Comparison of ENCODE assay signal across 8 cellular contexts in genomic region chrX:20267599-20267923, GRCh38. TPM values are rescaled to one million over a fixed set of nuclear protein-coding genes. Genes with fewer than 3 reads are reported as not detected.
DNase-seq lines count a peak whose midpoint lies in the region; ATAC-seq, FAIRE-seq and TF ChIP-seq lines count a peak whose summit lies in the region.

No MANE protein-coding gene starts in this region.

- no peak overlapping the region for H2BK5ac ChIP-seq in neuronal stem cell (ENCODE audit: low read length)

- peaks cover 37% of the 10 kb centered on the region for H3K79me2 ChIP-seq in PC-9 (ENCODE audit: low read depth)
- peaks cover 26% of the 10 kb centered on the region for H3K79me2 ChIP-seq in endothelial cell of umbilical vein (ENCODE audit: control insufficient read depth, insufficient read depth, low read length)

- H2AFZ ChIP-seq in PC-9 (peak overlapping the region; percentile 82; the same call in 1 of the 2 replicates), endothelial cell of umbilical vein (ENCODE audit: low read depth, low read length) (peak overlapping the region; percentile 91), neuronal stem cell (ENCODE audit: low read length) (peak overlapping the region; percentile 94)

- H3K27me3 ChIP-seq in PC-9 (ENCODE audit: insufficient read depth, low read depth) = no peaks in the 10 kb centered on the region
- H3K27me3 ChIP-seq in endothelial cell of umbilical vein (ENCODE audit: control insufficient read depth in 2 of 2, insufficient read depth in 2 of 2, low read length in 2 of 2) = no peaks in the 10 kb centered on the region
- H3K27me3 ChIP-seq in neuronal stem cell (ENCODE audit: control insufficient read depth in 3 of 3, insufficient read depth in 3 of 3, low read depth in 1 of 3, low read length in 3 of 3) = peaks cover 0 to 19% (median 3%) of the 10 kb centered on the region in 3 experiments

- H3K4me2 ChIP-seq in PC-9 = peak overlapping the region; percentile 72
- peak overlapping the region; percentile 72 for H3K4me2 ChIP-seq in endothelial cell of umbilical vein (ENCODE audit: insufficient read depth, low read length)
- H3K4me2 ChIP-seq in neuronal stem cell (ENCODE audit: insufficient read depth, low read length, poor library complexity, severe bottlenecking) = no peak overlapping the region

- H3K9ac ChIP-seq in endothelial cell of umbilical vein (replicated peaks; ENCODE audit: extremely low read depth, insufficient read depth, low read length) (peak overlapping the region; percentile 37), neuronal stem cell (ENCODE audit: low read depth, low read length, poor library complexity) (peak overlapping the region; percentile 44)

- TF ChIP-seq CTCF in CD14-positive monocyte (IDR thresholded peaks at IDR 0.05) (no peak), PC-9 (conservative IDR thresholded peaks at IDR 0.05) (no peak), endothelial cell of umbilical vein (IDR thresholded peaks at IDR 0.05; ENCODE audit: extremely low read depth in 1 of 2, insufficient read depth in 1 of 2, low read depth in 1 of 2, low read length in 2 of 2) (no peak)

- H3K9me1 ChIP-seq in endothelial cell of umbilical vein (replicated peaks; ENCODE audit: control insufficient read depth, extremely low read depth, insufficient read depth, low read length) = no peaks in the 10 kb centered on the region

- no peak for ATAC-seq in HG03159 (IDR thresholded peaks at IDR 0.05; ENCODE audit: unreplicated experiment)

- no peak overlapping the region for H2AK5ac ChIP-seq in neuronal stem cell (ENCODE audit: low read depth, low read length)

- H3K4me3 ChIP-seq in PC-9 = peak overlapping the region; percentile 59; the same call in 1 of the 2 replicates
- peak overlapping the region; percentile 54 to 73 (median 56) for H3K4me3 ChIP-seq in endothelial cell of umbilical vein (replicated peaks in 1 of 3; ENCODE audit: insufficient read depth in 1 of 3, low read depth in 1 of 3, low read length in 3 of 3)
- H3K4me3 ChIP-seq in neuronal stem cell (ENCODE audit: low read length in 2 of 2) = peak overlapping the region; percentile 56 to 90

- no peak overlapping the region for H4K91ac ChIP-seq in neuronal stem cell (ENCODE audit: low read depth, low read length, poor library complexity)

- peak overlapping the region; percentile 92 for H3K18ac ChIP-seq in neuronal stem cell (ENCODE audit: low read length)

- POLR2A ChIA-PET in PC-9 (lab: Charles Lee; ENCODE audit: unreplicated experiment) (no interaction called here), endothelial cell of umbilical vein (lab: Charles Lee) (interaction anchor here (0.6 kb wide), 1 partner anchor 71 kb away, joined by 5 read pairs; no protein-coding TSS in a partner anchor)

- H2BK12ac ChIP-seq in neuronal stem cell (ENCODE audit: low read length) = no peak overlapping the region

- FAIRE-seq in endothelial cell of umbilical vein (lab: Jason Lieb, UNC) (no peak), RCC 7860 (lab: Jason Lieb, UNC) (no peak)

- BruUV-seq in PC-9 (replicated peaks; lab: Mats Ljungman, UMichigan) (no TSS peak), endothelial cell of umbilical vein (replicated peaks; lab: Mats Ljungman, UMichigan) (no TSS peak)

- H3K9me3 Mint-ChIP-seq in CD14-positive monocyte = peaks cover 0 to 32% (median 15%) of the 10 kb centered on the region in 7 donors

- H3K4me1 ChIP-seq in PC-9 (replicated peaks; ENCODE audit: insufficient read depth) = peaks cover 41% of the 10 kb centered on the region
- peaks cover 23% of the 10 kb centered on the region for H3K4me1 ChIP-seq in endothelial cell of umbilical vein (ENCODE audit: control insufficient read depth, extremely low read depth, insufficient read depth, low read length)
- peaks cover 0 to 4% of the 10 kb centered on the region in 2 donors for H3K4me1 ChIP-seq in neuronal stem cell (ENCODE audit: control insufficient read depth in 2 of 2, insufficient read depth in 1 of 2, low read depth in 1 of 2, low read length in 2 of 2)

- H4K20me1 ChIP-seq in PC-9 (ENCODE audit: insufficient read depth) = no peaks in the 10 kb centered on the region
- H4K20me1 ChIP-seq in endothelial cell of umbilical vein (replicated peaks; ENCODE audit: control insufficient read depth, extremely low read depth, insufficient read depth, low read length) = no peaks in the 10 kb centered on the region

- peaks cover 11% of the 10 kb centered on the region; the same call in 1 of the 2 replicates for H3F3A ChIP-seq in PC-9 (ENCODE audit: insufficient read depth, low read depth)

- H3K4me1 Mint-ChIP-seq in CD14-positive monocyte = peaks cover 13% of the 10 kb centered on the region

- dilution Hi-C loops in endothelial cell of umbilical vein (cut with MboI; ENCODE audit: extremely low pct_ligation_motif_present, low sequenced_read_pairs) = no loop called here

- intact Hi-C loops in CD14-positive monocyte (cut with micrococcal nuclease) (loop anchor here in 1 of 2 donors (5.0 to 10.0 kb wide), 3 partner anchors 47 to 175 kb away; no protein-coding TSS in a partner anchor), PC-9 (cut with micrococcal nuclease; ENCODE audit: unreplicated experiment) (loop anchor here (1.0 to 5.0 kb wide), 3 partner anchors 125 to 250 kb away; partner anchors contain the start of gene EIF1AX), endothelial cell of umbilical vein (cut with micrococcal nuclease) (loop anchor here (5.0 kb wide), 3 partner anchors 125 to 250 kb away; partner anchors contain the start of gene EIF1AX)

- no peak overlapping the region for H3K23ac ChIP-seq in neuronal stem cell (ENCODE audit: low read depth, low read length, poor library complexity)

- H3K4me3 Mint-ChIP-seq in CD14-positive monocyte = peak overlapping the region; percentile 84 to 87

- H3K9me3 ChIP-seq in PC-9 (ENCODE audit: insufficient read depth, low read depth) = no peaks in the 10 kb centered on the region
- H3K9me3 ChIP-seq in endothelial cell of umbilical vein (replicated peaks; ENCODE audit: control insufficient read depth, insufficient read depth, low read length) = no peaks in the 10 kb centered on the region
- no peaks in the 10 kb centered on the region for H3K9me3 ChIP-seq in neuronal stem cell (replicated peaks in 1 of 2; ENCODE audit: control insufficient read depth in 2 of 2, insufficient read depth in 1 of 2, low read depth in 1 of 2, low read length in 2 of 2)

- H3K14ac ChIP-seq in neuronal stem cell (ENCODE audit: low read length) = no peak overlapping the region

- H3K4ac ChIP-seq in neuronal stem cell (ENCODE audit: low read length) = no peak overlapping the region

- CTCF ChIA-PET in PC-9 (lab: Charles Lee) = interaction anchor here (0.6 to 0.7 kb wide), 2 partner anchors 162 to 354 kb away, joined by 3 read pairs; no protein-coding TSS in a partner anchor
- CTCF ChIA-PET in endothelial cell of umbilical vein (lab: Charles Lee) = no interaction called here

- H4K8ac ChIP-seq in neuronal stem cell (ENCODE audit: low read depth, low read length) = no peak overlapping the region

- H3K27ac Mint-ChIP-seq in CD14-positive monocyte = peak overlapping the region; percentile 83 to 94 (median 92)

- H3K36me3 ChIP-seq in PC-9 (ENCODE audit: low read depth) (no peaks in the 10 kb centered on the region), endothelial cell of umbilical vein (ENCODE audit: control insufficient read depth in 2 of 2, extremely low read depth in 1 of 2, insufficient read depth in 2 of 2, low read length in 2 of 2) (no peaks in the 10 kb centered on the region), neuronal stem cell (replicated peaks in 1 of 2; ENCODE audit: control insufficient read depth in 2 of 2, insufficient read depth in 2 of 2, low read length in 2 of 2) (no peaks in the 10 kb centered on the region)

- DNase-seq in CD14-positive monocyte (ENCODE audit: low spot score) (no peak), PC-9 (no peak), endothelial cell of umbilical vein (ENCODE audit: low read depth, low spot score) (peak; percentile 3), neuronal stem cell (ENCODE audit: low spot score) (no peak), NK-92 (lab: John Stamatoyannopoulos, UW; ENCODE audit: unreplicated experiment) (no peak), RCC 7860 (ENCODE audit: low spot score) (no peak), NCI-H187 treated with DMSO at 0.1 percent for 48 hours (lab: John Stamatoyannopoulos, UW) (no peak)

- no peaks in the 10 kb centered on the region for H3K79me1 ChIP-seq in neuronal stem cell (ENCODE audit: low read depth, low read length)

- TF ChIP-seq POLR2A in endothelial cell of umbilical vein (IDR thresholded peaks at IDR 0.05; ENCODE audit: low read depth, low read length) = no peak

- H3K9me2 ChIP-seq in PC-9 (ENCODE audit: insufficient read depth) = no peaks in the 10 kb centered on the region

- no peak overlapping the region for H2BK15ac ChIP-seq in neuronal stem cell (ENCODE audit: low read length)

- H3K27ac ChIP-seq in PC-9 (no peak overlapping the region), endothelial cell of umbilical vein (ENCODE audit: insufficient read depth, low read depth, low read length) (no peak overlapping the region), neuronal stem cell (replicated peaks; ENCODE audit: low read length) (peak overlapping the region; percentile 51)

- H3K36me3 Mint-ChIP-seq in CD14-positive monocyte = no peaks in the 10 kb centered on the region

- no CpG with 5 or more reads among the region's 15 CpGs for WGBS in neuronal stem cell (ENCODE audit: extremely low coverage in 2 of 2, insufficient read length in 2 of 2, insufficient replicate concordance in 1 of 2), 2 donors

- H3K27me3 Mint-ChIP-seq in CD14-positive monocyte (ENCODE audit: low read depth in 3 of 3) = peaks cover 0 to 26% (median 0%) of the 10 kb centered on the region in 3 donors

- no peak overlapping the region for H2BK120ac ChIP-seq in neuronal stem cell (ENCODE audit: low read depth, low read length)

TF ChIP-seq in endothelial cell of umbilical vein, 7 proteins besides CTCF, POLR2A, EP300 and RAD21 (continues in another document):
- TF ChIP-seq JUN (IDR thresholded peaks at IDR 0.05; ENCODE audit: borderline replicate concordance, insufficient read depth, insufficient read length, low read depth) = no peak
- no peak for TF ChIP-seq POLR2AphosphoS5 (IDR thresholded peaks at IDR 0.05; ENCODE audit: insufficient read depth, low read depth, low read length)
- no peak for TF ChIP-seq FOS (IDR thresholded peaks at IDR 0.05; ENCODE audit: borderline replicate concordance, insufficient read depth, low read length)
- TF ChIP-seq EZH2 (IDR thresholded peaks at IDR 0.05; ENCODE audit: borderline replicate concordance, low read depth, low read length, severe bottlenecking) = no peak

RNA-seq across cellular contexts. Expression of gene RPS6KA3, which starts 0.9 kb away (rescaled TPM):
- polyA plus RNA-seq in CD14-positive monocyte = 10 to 100 TPM; 14.6 to 21.6 TPM
- 45.3 and 51.4 TPM in 2 replicates for total RNA-seq in PC-9 (2021)
- 61.6 and 63.6 TPM in 2 replicates for total RNA-seq in endothelial cell of umbilical vein
- polyA plus RNA-seq in endothelial cell of umbilical vein = 24.4 and 27.7 TPM in 2 replicates
- 31.2 and 35.5 TPM in 2 replicates for polyA plus RNA-seq in endothelial cell of umbilical vein (2011; cell fraction: cytosol; rRNA removed)
- polyA plus RNA-seq in endothelial cell of umbilical vein (2011; cell fraction: nucleus; rRNA removed) = 32.1 and 40.2 TPM in 2 replicates
- 57.6 and 68.6 TPM in 2 replicates for polyA plus RNA-seq in endothelial cell of umbilical vein (2012)
- 90.1 and 96.1 TPM in 2 replicates for polyA minus RNA-seq in endothelial cell of umbilical vein
- polyA minus RNA-seq in endothelial cell of umbilical vein (2011; cell fraction: cytosol; rRNA and poly(A)+ RNA removed) = 51.0 TPM
- polyA minus RNA-seq in endothelial cell of umbilical vein (2011; cell fraction: nucleus; rRNA and poly(A)+ RNA removed) = 30.3 and 38.4 TPM in 2 replicates
- polyA plus RNA-seq in neuronal stem cell (2013, experiment 1 of 2) = 14.0 TPM
- polyA plus RNA-seq in neuronal stem cell (2013, experiment 2 of 2) = 14.5 TPM
